18 cellular contexts compared by ENCODE assay signal in the genomic region with DNA sequence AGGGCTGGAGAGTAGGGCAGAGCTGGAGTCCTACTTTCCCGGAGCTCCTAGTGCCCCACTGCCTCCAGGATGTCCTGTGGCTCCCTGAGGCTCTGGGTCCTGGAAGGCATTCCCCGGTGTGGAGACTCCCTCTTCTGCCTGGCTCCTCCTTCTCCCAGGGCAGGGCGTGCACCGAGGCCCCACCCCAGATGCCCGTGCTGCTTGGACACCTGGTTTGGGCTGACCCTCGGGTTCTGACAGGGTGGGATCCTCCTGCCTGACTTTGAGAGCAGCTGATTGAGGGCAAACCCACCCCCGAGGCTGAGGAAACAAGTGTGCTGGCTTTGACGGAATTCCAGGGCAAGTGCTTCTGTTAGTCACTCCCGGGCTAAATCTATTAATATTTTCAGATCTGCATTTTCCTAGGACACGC. TPM values are rescaled to one million over a fixed set of nuclear protein-coding genes. Genes with fewer than 3 reads are reported as not detected.
A peak's percentile ranks its signal among the peaks of the same experiment; 100 is the strongest.
DNase-seq lines count a peak whose midpoint lies in the region; ATAC-seq and TF ChIP-seq lines count a peak whose summit lies in the region.
"Had no signal": no experiment of that assay in that cellular context is flagged by ENCODE, and none has a peak within 500 bp of the region (broad histone marks: within the 10 kb centered on the region; RNA-seq: fewer than 3 reads in every experiment).

No MANE protein-coding gene starts in this region.

- no peak overlapping the region for H3K4me3 ChIP-seq in cardiac muscle cell
- peak overlapping the region; percentile 63 for H3K4me3 ChIP-seq in thoracic aorta
- H3K4me3 ChIP-seq: neural progenitor cell, PC-9 had no signal

- ATAC-seq in Right ventricle myocardium inferior (no peak), thoracic aorta (ENCODE audit: insufficient number of reproducible peaks, low FRiP score, low read depth) (no peak), HG03354 (IDR thresholded peaks at IDR 0.05; ENCODE audit: poor library complexity, severe bottlenecking, unreplicated experiment) (no peak), HG03045 (IDR thresholded peaks at IDR 0.05; ENCODE audit: unreplicated experiment) (no peak)

- intact Hi-C loops in Right ventricle myocardium inferior (cut with DNase I), result no loop called here

- H3K27ac ChIP-seq in cardiac muscle cell, result peak overlapping the region; percentile 4
- H3K27ac ChIP-seq in thoracic aorta, result peak overlapping the region in 1 of 2 donors; percentile 52
- H3K27ac ChIP-seq: neural progenitor cell, PC-9 had no signal

- no peaks in the 10 kb centered on the region for H3K36me3 ChIP-seq in cardiac muscle cell
- no peaks in the 10 kb centered on the region for H3K36me3 ChIP-seq in thoracic aorta
- H3K36me3 ChIP-seq: neural progenitor cell had no signal

- no peak for DNase-seq in cardiac muscle cell (ENCODE audit: low read depth in 1 of 2, low spot score in 1 of 2)
- DNase-seq in Right ventricle myocardium inferior (ENCODE audit: missing footprints), result no peak
- no peak for DNase-seq in chondrocyte (ENCODE audit: low spot score)
- peak; percentile 66 for DNase-seq in islet precursor cell
- DNase-seq in thoracic aorta (ENCODE audit: low spot score), result no peak
- no peak for DNase-seq in NCI-H1105 treated with DMSO at 0.1 percent for 48 hours (lab: John Stamatoyannopoulos, UW)
- DNase-seq: 8988T; activated CD4-positive, alpha-beta T cell treated with anti-CD3 and anti-CD28 coated beads, Interleukin-2, amount 50 U/mL, for 1 hour; anterior cingulate cortex; effector CD4-positive, alpha-beta T cell; NCI-H1092; NCI-H446 treated with DMSO at 0.1 percent for 48 hours; PC-9; stimulated activated CD4-positive, alpha-beta T cell treated with anti-CD3 and anti-CD28 coated beads, Interleukin-12 subunit alpha, Interleukin-12 subunit beta, amount 100 ng/mL, for 4 hours; T-helper 2 cell had no signal

- peaks cover 23% of the 10 kb centered on the region for H3K4me1 Mint-ChIP-seq in chondrocyte (ENCODE audit: low read depth)
- H3K4me1 Mint-ChIP-seq: neural progenitor cell had no signal

- TF ChIP-seq CTCF in cardiac muscle cell (IDR thresholded peaks at IDR 0.05; ENCODE audit: low read depth, low read length), result no peak
- no peak for TF ChIP-seq CTCF in chondrocyte (IDR thresholded peaks at IDR 0.05)
- TF ChIP-seq CTCF in thoracic aorta (IDR thresholded peaks at IDR 0.05), result no peak

- peak overlapping the region; percentile 54 for H3K27ac Mint-ChIP-seq in chondrocyte (ENCODE audit: unreplicated experiment)
- H3K27ac Mint-ChIP-seq: neural progenitor cell had no signal

- H3K27me3 Mint-ChIP-seq in chondrocyte (ENCODE audit: low read depth), result no peaks in the 10 kb centered on the region

- peak overlapping the region; percentile 41 for H3K4me3 Mint-ChIP-seq in chondrocyte (ENCODE audit: unreplicated experiment)
- H3K4me3 Mint-ChIP-seq: neural progenitor cell had no signal

- H3K9me3 ChIP-seq in cardiac muscle cell (ENCODE audit: low read depth), result no peaks in the 10 kb centered on the region
- no peaks in the 10 kb centered on the region for H3K9me3 ChIP-seq in thoracic aorta

- H3K36me3 Mint-ChIP-seq in chondrocyte (ENCODE audit: low read depth), result peaks cover 12% of the 10 kb centered on the region

- no peaks in the 10 kb centered on the region for H3K4me1 ChIP-seq in cardiac muscle cell (ENCODE audit: low read depth)
- H3K4me1 ChIP-seq in thoracic aorta (ENCODE audit: control insufficient read depth in 1 of 2, low read depth in 2 of 2), result peaks cover 7% of the 10 kb centered on the region in 2 donors

- H3K9me3 Mint-ChIP-seq in chondrocyte (ENCODE audit: low read depth), result no peaks in the 10 kb centered on the region
- H3K9me3 Mint-ChIP-seq: neural progenitor cell had no signal

- H3K27me3 ChIP-seq in cardiac muscle cell (no peaks in the 10 kb centered on the region), thoracic aorta (replicated peaks; ENCODE audit: insufficient read depth) (no peaks in the 10 kb centered on the region)
- H3K27me3 ChIP-seq: neural progenitor cell had no signal

RNA-seq across cellular contexts. Expression of a gene that starts 15.4 kb away (rescaled TPM):
- total RNA-seq in cardiac muscle cell (29.1 and 31.9 TPM in 2 replicates), Right ventricle myocardium inferior (13.4 TPM), chondrocyte (24.1 to 26.0 TPM (median 24.9 TPM) in 3 replicates), thoracic aorta (10 to 100 TPM; 42.5 to 62.6 TPM)
- 21.3 and 23.9 TPM in 2 replicates for polyA plus RNA-seq in cardiac muscle cell
